15 cellular contexts compared by ENCODE assay signal in genomic region chrX:10171291-10171690, GRCh38. TPM values are rescaled to one million over a fixed set of nuclear protein-coding genes. Genes with fewer than 3 reads are reported as not detected.
"Had no signal": no experiment of that assay in that cellular context is flagged by ENCODE, and none has a peak within 500 bp of the region (broad histone marks: within the 10 kb centered on the region; RNA-seq: fewer than 3 reads in every experiment).

No MANE protein-coding gene starts in this region.

- H3K4me1 ChIP-seq: pancreas had no signal

- H3K36me3 ChIP-seq: neutrophil, pancreas had no signal

- H3K4me2 ChIP-seq: smooth muscle cell had no signal

- ATAC-seq: activated CD4-positive, alpha-beta T cell treated with anti-CD3 and anti-CD28 coated beads for 36 hours; natural killer cell; pancreas; sciatic nerve; stimulated activated memory B cell treated with anti-CD40 and anti-IgM and Interleukin-4, amounts not matched to agents 10 μg/mL and 1 μg/mL and 100 μg/mL, for 72 hours had no signal

- H3K27ac ChIP-seq: neutrophil, pancreas had no signal

- FAIRE-seq: pancreas, TTC549, urothelium cell line had no signal

- H3K27me3 ChIP-seq: neutrophil, pancreas had no signal

- H3K9me3 ChIP-seq: neutrophil, pancreas had no signal

- DNase-seq: activated CD4-positive, alpha-beta T cell treated with anti-CD3 and anti-CD28 coated beads for 36 hours; activated CD4-positive, alpha-beta T cell treated with anti-CD3 and anti-CD28 coated beads, Interleukin-2, amount 50 U/mL, for 48 hours; activated gamma-delta T cell treated with Interleukin-2 at 50 U/mL for 16 hours; effector memory CD4-positive, alpha-beta T cell; mesendoderm; natural killer cell; pancreas; stimulated activated CD4-positive, alpha-beta T cell treated with anti-CD3 and anti-CD28 coated beads, Interleukin-4, amount 100 ng/mL, for 4 hours had no signal

- H3K4me3 ChIP-seq: pancreas, smooth muscle cell had no signal

RNA-seq across cellular contexts. Expression of gene CLCN4, which starts 14.5 kb away (rescaled TPM):
- total RNA-seq: activated CD4-positive, alpha-beta T cell treated with anti-CD3 and anti-CD28 coated beads for 36 hours; activated T-helper 1 cell treated with anti-CD3 and anti-CD28 coated beads, Interleukin-12 subunit alpha, Interleukin-12 subunit beta, Interleukin-2, Interleukin-4 antibody, amounts not matched to agents 30 ng/mL and 10 ng/mL and 1 ng/mL, durations not matched to agents 14 hours and 24 hours and 36 hours had no signal
